ENCODE assay signal across 8 cellular contexts in the genomic region with DNA sequence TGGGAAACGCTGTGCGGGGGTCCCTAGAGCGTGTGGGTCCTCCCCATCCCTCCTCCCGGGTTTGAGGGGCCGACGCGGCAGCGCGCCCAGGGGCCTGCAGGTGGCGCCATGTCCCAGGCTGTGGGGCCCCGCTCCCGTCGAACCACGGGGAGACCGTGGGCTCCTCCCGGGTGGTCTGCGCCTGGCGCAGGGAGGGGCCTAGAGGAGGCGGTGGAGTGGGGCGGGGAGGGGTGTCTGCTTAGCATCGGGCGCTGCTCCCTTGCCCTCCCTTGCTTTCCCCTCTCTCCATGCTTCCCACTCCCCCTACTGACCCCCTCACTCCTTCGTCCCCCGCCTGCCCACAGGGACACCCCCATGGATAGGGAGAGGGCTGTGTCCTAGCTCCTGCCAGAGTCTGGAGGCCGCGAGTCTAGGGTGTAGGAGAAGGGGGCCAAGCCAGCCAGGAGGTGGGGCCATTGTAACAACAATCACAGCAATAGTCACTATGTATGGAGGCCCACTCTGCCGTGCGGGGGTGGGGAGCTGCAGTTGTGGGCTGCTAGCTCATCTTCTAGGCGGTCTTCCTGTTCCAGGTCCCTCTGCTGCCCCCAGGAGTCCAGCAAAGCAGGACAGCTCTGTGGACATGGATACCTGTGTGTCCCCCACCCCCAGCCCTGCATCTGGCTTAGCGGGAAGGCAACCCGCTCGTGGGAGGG. TPM values are rescaled to one million over a fixed set of nuclear protein-coding genes. Genes with fewer than 3 reads are reported as not detected.
DNase-seq lines count a peak whose midpoint lies in the region; ATAC-seq, FAIRE-seq and TF ChIP-seq lines count a peak whose summit lies in the region.

No MANE protein-coding gene starts in this region.

- ATAC-seq in HepG2 (peak; percentile 74), GM19328 (IDR thresholded peaks at IDR 0.05; ENCODE audit: unreplicated experiment) (no peak), HG03135 (IDR thresholded peaks at IDR 0.05; ENCODE audit: unreplicated experiment) (no peak)

- H3K27ac ChIP-seq in Karpas-422 (ENCODE audit: low read length) (no peak overlapping the region), colonic mucosa (no peak overlapping the region), HepG2 (ENCODE audit: extremely low read length, insufficient read depth, low read length) (no peak overlapping the region)

- CTCF ChIA-PET in GM10248 (lab: Yijun Ruan, JAX), result interaction anchor here (0.6 to 4.2 kb wide), 35 partner anchors 9 to 483 kb away, joined by 3 to 41 read pairs (median 4); a partner anchor contains a TSS
- CTCF ChIA-PET in HepG2 (lab: Yijun Ruan, JAX; ENCODE audit: low intra/inter-chr PET ratio, low total read pairs), result interaction anchor here (0.9 to 2.3 kb wide), 4 partner anchors 71 to 267 kb away, joined by 3 to 39 read pairs (median 6); no protein-coding TSS in a partner anchor

- in situ Hi-C loops in HepG2 (cut with HindIII; ENCODE audit: extremely low pct_ligation_motif_present, low pct_unique_long_range_greater_than_20kb), result no loop called here

- H3K9me3 ChIP-seq in Karpas-422 (ENCODE audit: low read length) (no peaks in the 10 kb centered on the region), colonic mucosa (no peaks in the 10 kb centered on the region), HepG2 (ENCODE audit: low read length) (no peaks in the 10 kb centered on the region)

- POLR2A ChIA-PET in GM10248 (lab: Yijun Ruan, JAX), result interaction anchor here (0.7 kb wide), 1 partner anchor 130 kb away, joined by 4 read pairs; no protein-coding TSS in a partner anchor
- POLR2A ChIA-PET in HepG2 (lab: Yijun Ruan, JAX), result interaction anchor here (1.0 to 1.3 kb wide), 3 partner anchors 52 to 249 kb away, joined by 3 to 5 read pairs (median 4); a partner anchor contains a TSS

- TF ChIP-seq RAD21 in HepG2 (CRISPR knock-in tag; IDR thresholded peaks at IDR 0.05), result peak; percentile 87

- H4K20me1 ChIP-seq in Karpas-422 (ENCODE audit: insufficient read depth, low read depth, low read length) (no peaks in the 10 kb centered on the region), HepG2 (ENCODE audit: insufficient read depth, low read length) (no peaks in the 10 kb centered on the region)

- H3K36me3 ChIP-seq in Karpas-422 (ENCODE audit: insufficient read depth, low read length) (no peaks in the 10 kb centered on the region), colonic mucosa (no peaks in the 10 kb centered on the region), HepG2 (replicated peaks in 1 of 2; ENCODE audit: control insufficient read depth in 1 of 2, insufficient read depth in 2 of 2, low read length in 2 of 2) (no peaks in the 10 kb centered on the region)

- H3K27me3 ChIP-seq in Karpas-422 (ENCODE audit: low read length) (no peaks in the 10 kb centered on the region), colonic mucosa (no peaks in the 10 kb centered on the region), HepG2 (ENCODE audit: control insufficient read depth in 1 of 2, insufficient read depth in 2 of 2, low read length in 2 of 2) (peaks cover 5 to 40% of the 10 kb centered on the region in 2 experiments)

- H3K9ac ChIP-seq in Karpas-422 (ENCODE audit: low read length) (no peak overlapping the region), colonic mucosa (ENCODE audit: low read depth in 2 of 2, low read length in 2 of 2) (peak overlapping the region in 1 of 2 donors; percentile 30), HepG2 (ENCODE audit: insufficient read depth, low read depth, low read length) (no peak overlapping the region)

- intact Hi-C loops in colonic mucosa (cut with DNase I) (loop anchor here (5.0 kb wide), 1 partner anchor 264 kb away; no protein-coding TSS in a partner anchor), HepG2 (cut with micrococcal nuclease; ENCODE audit: unreplicated experiment) (loop anchor here (1.0 to 5.0 kb wide), 5 partner anchors 51 to 266 kb away; a partner anchor contains a TSS)

- H2AFZ ChIP-seq in Karpas-422 (ENCODE audit: low read length) (no peak overlapping the region), HepG2 (ENCODE audit: low read length) (no peak overlapping the region)

- WGBS in HepG2 (ENCODE audit: low lambda C conversion rate), result 30% methylated on average over 28 of the region's 32 CpGs

- H3K79me2 ChIP-seq in Karpas-422 (ENCODE audit: low read length) (no peaks in the 10 kb centered on the region), HepG2 (ENCODE audit: insufficient read depth, low read length) (no peaks in the 10 kb centered on the region)

- BruUV-seq in HepG2 (replicated peaks; lab: Mats Ljungman, UMichigan), result no TSS peak

- H3K4me1 ChIP-seq in Karpas-422 (ENCODE audit: low read length) (no peaks in the 10 kb centered on the region), colonic mucosa (no peaks in the 10 kb centered on the region), HepG2 (ENCODE audit: insufficient read depth, low read length) (peaks cover 42% of the 10 kb centered on the region)

- no peak overlapping the region for H3K4me2 ChIP-seq in Karpas-422 (ENCODE audit: low read depth, low read length, poor library complexity, severe bottlenecking)
- peak overlapping the region; percentile 65 for H3K4me2 ChIP-seq in HepG2 (ENCODE audit: low read depth, low read length)

- H3K4me3 ChIP-seq in Karpas-422 (ENCODE audit: low read length), result no peak overlapping the region
- H3K4me3 ChIP-seq in WI38 (ENCODE audit: low read depth, low read length), result no peak overlapping the region
- H3K4me3 ChIP-seq in colonic mucosa, result no peak overlapping the region
- H3K4me3 ChIP-seq in HepG2 (replicated peaks in 1 of 3; ENCODE audit: insufficient read depth in 1 of 3, low read depth in 2 of 3, low read length in 3 of 3), result peak overlapping the region in 2 of 3 experiments; percentile 13 to 59; a peak in 3 of 6 replicates

- peak; percentile 83 for DNase-seq in GM10248 (ENCODE audit: extremely low spot score)
- peak; percentile 78 for DNase-seq in Karpas-422
- DNase-seq in colonic mucosa, result peak; percentile 40
- DNase-seq in HepG2 (ENCODE audit: low spot score), result peak; percentile 76
- DNase-seq in stimulated activated CD8-positive, alpha-beta memory T cell treated with anti-CD3 and anti-CD28 coated beads, Interleukin-4, amount 100 ng/mL, for 48 hours, result peak; percentile 75

- no peak for TF ChIP-seq POLR2A in HepG2 (IDR thresholded peaks at IDR 0.05; ENCODE audit: insufficient read depth in 1 of 2, low read depth in 2 of 2, low read length in 2 of 2)

- no peak for TF ChIP-seq EP300 in HepG2 (IDR thresholded peaks at IDR 0.05; ENCODE audit: low read depth in 2 of 2, low read length in 2 of 2)
- TF ChIP-seq EP300 in HepG2 (CRISPR knock-in tag; IDR thresholded peaks at IDR 0.05; ENCODE audit: borderline replicate concordance), result no peak

- no peaks in the 10 kb centered on the region for H3K9me2 ChIP-seq in Karpas-422 (replicated peaks; ENCODE audit: insufficient read depth, low read length)

- TF ChIP-seq CTCF in GM10248 (IDR thresholded peaks at IDR 0.05; ENCODE audit: control extremely low read depth, extremely low read depth, low read depth, missing control alignments) (peak; percentile 87), WI38 (IDR thresholded peaks at IDR 0.05; ENCODE audit: low read depth, low read length) (peak; percentile 60), colonic mucosa (IDR thresholded peaks at IDR 0.05) (peak; percentile 77), HepG2 (CRISPR knock-in tag; IDR thresholded peaks at IDR 0.05) (peak; percentile 87)

- FAIRE-seq in HepG2 (lab: Jason Lieb, UNC), result peak; percentile 67

TF ChIP-seq in HepG2, 621 proteins besides CTCF, POLR2A, EP300 and RAD21 (continues in another document):
- TF ChIP-seq CBX5 (CRISPR knock-in tag; IDR thresholded peaks at IDR 0.05; ENCODE audit: borderline replicate concordance), result 0 out of 2 replicates have a peak, but pooled peaks have one; percentile 30
- peak; percentile 92; the same call in 1 of the 2 replicates for TF ChIP-seq ZNF567 (CRISPR knock-in tag; IDR thresholded peaks at IDR 0.05; ENCODE audit: borderline replicate concordance)
- 0 out of 2 replicates have a peak, but pooled peaks have one; percentile 0 for TF ChIP-seq RXRB (CRISPR knock-in tag; IDR thresholded peaks at IDR 0.05; ENCODE audit: borderline replicate concordance)

RNA-seq across cellular contexts. Expression of a gene that starts 51.7 kb away (rescaled TPM):
- 33.8 and 45.5 TPM in 2 replicates for total RNA-seq in Karpas-422 (2014; rRNA removed; shearing (Covaris generic); ENCODE audit: low replicate concordance)
- total RNA-seq in colonic mucosa (100 to 1,000 TPM; 165 to 227 TPM), HepG2 (2016; rRNA removed; fragmentation: Illumina TruSeq; extraction: Trizol) (40.1 and 55.7 TPM in 2 replicates)
- 21.5 and 22.5 TPM in 2 replicates for total RNA-seq in HepG2 (2016; cell fraction: cytosol; rRNA removed; fragmentation: Illumina TruSeq; extraction: Trizol; ENCODE audit: low read depth)
- 38.1 and 49.5 TPM in 2 replicates for total RNA-seq in HepG2 (2016; cell fraction: insoluble cytoplasmic fraction; rRNA removed; fragmentation: Illumina TruSeq; extraction: Trizol)
- total RNA-seq in HepG2 (2016; cell fraction: membrane; rRNA removed; fragmentation: Illumina TruSeq; extraction: Trizol), result 48.4 and 51.3 TPM in 2 replicates
- total RNA-seq in HepG2 (2016; cell fraction: nucleus; rRNA removed; fragmentation: Illumina TruSeq; extraction: Trizol), result 20.3 and 20.7 TPM in 2 replicates
- 45.6 and 53.3 TPM in 2 replicates for polyA plus RNA-seq in HepG2 (2011; rRNA removed)
- polyA plus RNA-seq in HepG2 (2011; cell fraction: cytosol; rRNA removed), result 41.0 and 57.4 TPM in 2 replicates
- polyA plus RNA-seq in HepG2 (2011; cell fraction: nucleus; rRNA removed), result 16.8 and 22.7 TPM in 2 replicates
- 89.7 and 106 TPM in 2 replicates for polyA plus RNA-seq in HepG2 (2012)
- 70.9 and 93.4 TPM in 2 replicates for polyA plus RNA-seq in HepG2 (2016; cell fraction: cytosol; fragmentation: Illumina TruSeq; extraction: Trizol; ENCODE audit: low read depth)
- polyA plus RNA-seq in HepG2 (2016; cell fraction: insoluble cytoplasmic fraction; fragmentation: Illumina TruSeq; extraction: Trizol; ENCODE audit: low read depth), result 148 and 160 TPM in 2 replicates
- 107 and 129 TPM in 2 replicates for polyA plus RNA-seq in HepG2 (2016; cell fraction: membrane; fragmentation: Illumina TruSeq; extraction: Trizol; ENCODE audit: low read depth)
- 88.7 and 93.2 TPM in 2 replicates for polyA plus RNA-seq in HepG2 (2016; cell fraction: nucleus; fragmentation: Illumina TruSeq; extraction: Trizol; ENCODE audit: insufficient read depth, low read depth)
- polyA minus RNA-seq in HepG2 (2011; rRNA and poly(A)+ RNA removed; ENCODE audit: low replicate concordance), result 12.1 and 18.5 TPM in 2 replicates
- 23.5 and 28.2 TPM in 2 replicates for polyA minus RNA-seq in HepG2 (2011; cell fraction: cytosol; rRNA and poly(A)+ RNA removed)
- 9.5 and 11.8 TPM in 2 replicates for polyA minus RNA-seq in HepG2 (2011; cell fraction: nucleus; rRNA and poly(A)+ RNA removed)

Comparison
In these comparisons a context has a peak if more than half of its experiments do, and no peak if none do; other contexts are left out.
1. H3K4me3 ChIP-seq: peak in HepG2 (2 of 3); none in Karpas-422 (single experiment), WI38 (single experiment) and colonic mucosa (single experiment).
2. Peak in every context shown above with its lines, with median percentiles within 50 percentile points of each other: DNase-seq and CTCF ChIP-seq.